22 cellular contexts compared by ENCODE assay signal in the genomic region with DNA sequence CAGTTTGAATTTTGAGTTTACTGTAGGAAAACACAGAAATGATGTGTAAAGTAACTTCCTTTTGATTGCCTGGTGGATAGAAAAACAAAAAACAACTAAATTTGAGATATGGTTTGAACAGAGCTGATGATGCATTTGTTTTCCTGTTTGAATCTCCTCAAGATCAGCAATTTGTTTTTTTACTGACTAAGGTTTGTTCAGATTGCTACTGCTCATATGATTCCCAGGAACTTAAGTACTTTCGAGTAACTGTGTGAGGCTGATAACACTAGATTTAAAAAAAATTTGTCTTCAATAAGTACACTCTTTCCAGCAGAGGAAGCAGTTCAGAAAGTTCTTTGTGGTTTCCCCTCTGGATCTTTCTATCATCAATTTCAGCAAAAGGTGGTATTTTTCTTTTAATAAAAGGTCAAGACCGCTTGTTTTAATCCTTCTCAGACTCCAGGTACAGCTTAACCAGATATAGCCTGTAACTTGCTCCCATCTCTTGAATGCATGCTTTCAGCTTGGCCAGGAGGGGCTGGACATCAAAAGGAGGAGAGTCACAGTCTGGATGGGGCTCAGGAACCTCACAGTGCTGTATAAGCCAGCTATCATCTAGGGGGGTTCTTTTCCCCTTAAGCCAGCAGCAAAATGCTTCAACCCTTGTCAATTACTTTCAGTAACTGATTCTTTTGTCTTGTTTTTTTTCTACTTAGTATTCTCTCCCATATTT. TPM values are rescaled to one million over a fixed set of nuclear protein-coding genes. Genes with fewer than 3 reads are reported as not detected.
"Had no signal": no experiment of that assay in that cellular context is flagged by ENCODE, and none has a peak within 500 bp of the region (broad histone marks: within the 10 kb centered on the region; RNA-seq: fewer than 3 reads in every experiment).

No MANE protein-coding gene starts in this region.

- H3K27ac ChIP-seq: gastrocnemius medialis, right atrium auricular region, upper lobe of right lung had no signal

- H3K36me3 ChIP-seq: gastrocnemius medialis, heart left ventricle, right atrium auricular region, upper lobe of right lung had no signal

- H3K4me1 Mint-ChIP-seq: natural killer cell; stimulated activated naive CD8-positive, alpha-beta T cell treated with anti-CD3 and anti-CD28 coated beads, Interleukin-15, amount 100 ng/mL, for 72 hours; T-helper 17 cell had no signal

- H3K4me3 ChIP-seq: gastrocnemius medialis, heart left ventricle, right atrium auricular region, smooth muscle cell, upper lobe of right lung had no signal

- H3K27me3 ChIP-seq: gastrocnemius medialis, heart left ventricle, right atrium auricular region, upper lobe of right lung had no signal

- H3K27ac Mint-ChIP-seq: activated naive CD8-positive, alpha-beta T cell treated with anti-CD3 and anti-CD28 coated beads, Interleukin-2, amount 50 U/mL, for 24 hours; natural killer cell; stimulated activated naive CD8-positive, alpha-beta T cell treated with anti-CD3 and anti-CD28 coated beads, Interleukin-15, amount 100 ng/mL, for 72 hours; T-helper 17 cell had no signal

- H3K9me3 Mint-ChIP-seq: natural killer cell had no signal

- H3K4me3 Mint-ChIP-seq: activated naive CD8-positive, alpha-beta T cell treated with anti-CD3 and anti-CD28 coated beads, Interleukin-2, amount 50 U/mL, for 24 hours; natural killer cell; stimulated activated naive CD8-positive, alpha-beta T cell treated with anti-CD3 and anti-CD28 coated beads, Interleukin-15, amount 100 ng/mL, for 72 hours; T-helper 17 cell had no signal

- H3K9me3 ChIP-seq: gastrocnemius medialis, upper lobe of right lung had no signal

- ATAC-seq: activated naive CD8-positive, alpha-beta T cell treated with anti-CD3 and anti-CD28 coated beads, Interleukin-2, amount 50 U/mL, for 24 hours; gastrocnemius medialis; natural killer cell; stimulated activated naive CD8-positive, alpha-beta T cell treated with anti-CD3 and anti-CD28 coated beads, Interleukin-15, amount 100 ng/mL, for 72 hours; T-helper 17 cell; upper lobe of right lung had no signal

- DNase-seq: activated CD4-positive, alpha-beta T cell treated with anti-CD3 and anti-CD28 coated beads, Interleukin-2, amount 50 U/mL, for 4 hours; activated CD4-positive, CD25-positive, alpha-beta regulatory T cell treated with anti-CD3 and anti-CD28 coated beads, Interleukin-2, amount 50 U/mL, for 72 hours; activated naive CD4-positive, alpha-beta T cell; activated naive CD8-positive, alpha-beta T cell treated with anti-CD3 and anti-CD28 coated beads, Interleukin-2, amount 50 U/mL, for 24 hours; activated T-cell treated with anti-CD3 and anti-CD28 coated beads for 4 hours; aorta; cerebellar nuclear complex; erythroblast; gastrocnemius medialis; heart left ventricle; mammary epithelial cell; natural killer cell; occipital lobe; stimulated activated naive CD8-positive, alpha-beta T cell treated with anti-CD3 and anti-CD28 coated beads, Interleukin-15, amount 100 ng/mL, for 72 hours; T-helper 17 cell; upper lobe of right lung had no signal

- H3K4me1 ChIP-seq: gastrocnemius medialis, right atrium auricular region, upper lobe of right lung had no signal

RNA-seq across cellular contexts. Expression of a gene that starts 12.3 kb away (rescaled TPM):
- total RNA-seq: dermis microvascular lymphatic vessel endothelial cell, gastrocnemius medialis, heart left ventricle, mammary epithelial cell, mucosa of gallbladder, natural killer cell, occipital lobe, posterior vena cava, right atrium auricular region, smooth muscle cell, T-helper 17 cell, temporal lobe, upper lobe of right lung had no signal
- polyA plus RNA-seq: aorta, mammary epithelial cell, smooth muscle cell had no signal

RNA-seq across cellular contexts. Expression of a gene that starts 34.3 kb away (rescaled TPM):
- total RNA-seq: dermis microvascular lymphatic vessel endothelial cell, mammary epithelial cell, smooth muscle cell had no signal
- polyA plus RNA-seq: mammary epithelial cell, smooth muscle cell had no signal
